12 cellular contexts compared by ENCODE assay signal in the genomic region with DNA sequence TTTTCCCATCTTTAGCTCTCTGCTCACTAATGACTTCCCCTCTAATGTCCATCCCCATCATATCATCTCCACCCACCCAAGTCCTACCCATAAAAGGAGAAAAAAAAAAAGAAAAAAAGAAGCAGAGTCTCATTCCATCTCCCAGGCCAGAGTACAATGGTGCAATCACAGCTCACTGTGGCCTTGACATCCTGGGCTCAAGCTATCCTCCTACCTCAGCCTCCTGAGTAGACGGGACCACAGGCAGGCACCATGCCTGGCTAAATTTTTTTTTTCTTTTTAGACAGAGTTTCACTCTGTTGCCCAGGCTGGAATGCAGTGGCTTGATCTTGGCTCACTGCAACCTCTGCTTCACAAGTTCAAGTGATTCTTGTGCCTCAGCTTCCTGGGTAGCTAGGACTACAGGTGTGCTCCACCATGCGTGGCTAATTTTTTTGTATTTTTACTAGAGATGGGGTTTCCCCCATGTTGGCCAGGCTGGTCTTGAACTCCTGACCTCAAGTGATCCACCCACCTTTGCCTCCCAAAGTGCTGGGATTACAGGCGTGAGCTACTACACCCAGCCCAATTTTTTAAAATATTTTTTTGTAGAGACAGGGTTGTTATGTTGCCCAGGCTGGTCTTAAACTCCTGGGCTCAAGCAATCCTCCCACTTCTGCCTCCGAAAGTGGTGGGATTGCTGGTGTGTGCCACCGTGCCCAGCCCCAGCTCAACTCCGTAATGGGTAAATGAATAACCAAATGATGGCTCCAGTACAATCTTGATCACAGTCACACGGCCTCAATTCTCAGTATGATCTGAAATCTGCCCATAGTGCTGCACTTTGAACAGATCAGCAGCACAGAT.
A peak's percentile ranks its signal among the peaks of the same experiment; 100 is the strongest.
DNase-seq lines count a peak whose midpoint lies in the region; ATAC-seq and TF ChIP-seq lines count a peak whose summit lies in the region.
"Had no signal": no experiment of that assay in that cellular context is flagged by ENCODE, and none has a peak within 500 bp of the region (broad histone marks: within the 10 kb centered on the region; RNA-seq: fewer than 3 reads in every experiment).

No MANE protein-coding gene starts in this region.

- POLR2A ChIA-PET in GM10248 (lab: Yijun Ruan, JAX), result no interaction called here

- CTCF ChIA-PET in GM10248 (lab: Yijun Ruan, JAX), result interaction anchor here (1.0 to 4.3 kb wide), 6 partner anchors 9 to 26 kb away, joined by 3 to 17 read pairs (median 4); no protein-coding TSS in a partner anchor

- DNase-seq in GM10248 (ENCODE audit: extremely low spot score) (peak; percentile 26), anterior cingulate cortex (lab: John Stamatoyannopoulos, UW) (no peak), NCI-H2081 (lab: John Stamatoyannopoulos, UW) (no peak), activated T-cell treated with anti-CD3 and anti-CD28 coated beads for 4 hours (no peak), C1 segment of cervical spinal cord (lab: John Stamatoyannopoulos, UW) (no peak)
- DNase-seq: activated CD4-positive, CD25-positive, alpha-beta regulatory T cell; activated effector memory CD4-positive, alpha-beta T cell treated with Interleukin-2 at 50 U/mL for 16 hours; NCI-H146; posterior cingulate gyrus had no signal

- ATAC-seq in GM19452 (IDR thresholded peaks at IDR 0.05; ENCODE audit: unreplicated experiment) (peak; percentile 83), HG02870 (IDR thresholded peaks at IDR 0.05; ENCODE audit: unreplicated experiment) (peak; percentile 54), HG03558 (IDR thresholded peaks at IDR 0.05; ENCODE audit: extremely low read depth, unreplicated experiment) (peak; percentile 74)

- no peak for TF ChIP-seq CTCF in GM10248 (IDR thresholded peaks at IDR 0.05; ENCODE audit: control extremely low read depth, extremely low read depth, low read depth, missing control alignments)
